9 cellular contexts compared by ENCODE assay signal in the genomic region with DNA sequence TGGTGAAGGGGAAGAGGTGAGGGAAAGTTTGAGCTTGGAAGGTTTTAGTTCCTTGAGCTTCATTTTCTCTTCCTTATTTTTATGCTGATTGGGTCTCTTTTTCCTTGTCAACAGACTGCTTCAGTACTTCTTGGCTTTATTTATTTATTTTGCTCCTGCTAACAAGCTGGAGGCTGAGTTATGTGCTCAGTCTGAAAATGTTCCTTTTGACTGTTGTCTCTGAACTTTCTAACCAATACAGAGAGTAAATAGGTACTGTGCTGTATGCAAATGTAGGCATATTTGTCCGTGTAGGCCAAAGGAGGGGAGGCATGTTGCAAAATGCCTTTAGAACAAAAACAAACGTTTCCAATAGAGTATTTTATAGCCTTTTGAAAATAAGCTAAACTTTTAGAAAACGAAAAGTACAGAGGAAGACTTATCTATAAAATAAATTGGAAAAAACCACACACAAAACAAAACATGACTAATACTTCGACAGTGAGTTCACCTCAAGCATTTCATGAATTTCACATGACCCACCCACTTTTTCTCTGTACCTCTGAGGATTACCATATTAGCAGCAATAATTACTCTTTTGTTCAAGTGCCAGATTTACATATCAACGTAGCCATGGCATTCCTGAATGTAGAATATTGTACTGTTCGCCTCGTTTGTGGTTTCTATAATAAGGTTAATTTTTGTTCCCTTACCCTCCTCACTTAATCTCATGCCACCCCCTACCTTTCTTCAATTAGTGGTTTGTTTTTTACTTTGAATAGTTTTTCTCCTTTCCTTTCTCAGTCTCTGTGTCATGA. TPM values are rescaled to one million over a fixed set of nuclear protein-coding genes. Genes with fewer than 3 reads are reported as not detected.
A peak's percentile ranks its signal among the peaks of the same experiment; 100 is the strongest.
DNase-seq lines count a peak whose midpoint lies in the region; ATAC-seq lines count a peak whose summit lies in the region.
"Had no signal": no experiment of that assay in that cellular context is flagged by ENCODE, and none has a peak within 500 bp of the region (broad histone marks: within the 10 kb centered on the region; RNA-seq: fewer than 3 reads in every experiment).

No MANE protein-coding gene starts in this region.

- peak overlapping the region; percentile 72 for H3K27ac Mint-ChIP-seq in activated naive CD8-positive, alpha-beta T cell treated with anti-CD3 and anti-CD28 coated beads, Interleukin-2, amount 50 U/mL, for 24 hours

- H3K4me1 Mint-ChIP-seq in activated naive CD8-positive, alpha-beta T cell treated with anti-CD3 and anti-CD28 coated beads, Interleukin-2, amount 50 U/mL, for 24 hours: peaks cover 35% of the 10 kb centered on the region

- peak overlapping the region; percentile 15 for H3K4me3 Mint-ChIP-seq in activated naive CD8-positive, alpha-beta T cell treated with anti-CD3 and anti-CD28 coated beads, Interleukin-2, amount 50 U/mL, for 24 hours
- H3K4me3 Mint-ChIP-seq: IgD-negative memory B cell had no signal

- ATAC-seq in GM18858 (IDR thresholded peaks at IDR 0.05; ENCODE audit: unreplicated experiment) (peak; percentile 39), HG03039 (IDR thresholded peaks at IDR 0.05; ENCODE audit: unreplicated experiment) (peak; percentile 37), left ventricle myocardium superior (no peak)
- no peak for ATAC-seq in activated naive CD8-positive, alpha-beta T cell treated with anti-CD3 and anti-CD28 coated beads, Interleukin-2, amount 50 U/mL, for 24 hours

- DNase-seq in activated naive CD8-positive, alpha-beta T cell treated with anti-CD3 and anti-CD28 coated beads, Interleukin-2, amount 50 U/mL, for 24 hours: no peak
- DNase-seq in pons (ENCODE audit: low spot score) (peak; percentile 66), left ventricle myocardium superior (no peak), NAMALWA (ENCODE audit: low spot score) (no peak), HUDEP-2 (lab: John Stamatoyannopoulos, UW; ENCODE audit: unreplicated experiment in 76 of 76) (no peak)
- DNase-seq in effector CD4-positive, alpha-beta T cell: no peak

- H3K36me3 Mint-ChIP-seq in activated naive CD8-positive, alpha-beta T cell treated with anti-CD3 and anti-CD28 coated beads, Interleukin-2, amount 50 U/mL, for 24 hours (ENCODE audit: low read depth): no peaks in the 10 kb centered on the region
- H3K36me3 Mint-ChIP-seq: IgD-negative memory B cell had no signal

- H3K27me3 Mint-ChIP-seq in activated naive CD8-positive, alpha-beta T cell treated with anti-CD3 and anti-CD28 coated beads, Interleukin-2, amount 50 U/mL, for 24 hours: no peaks in the 10 kb centered on the region
- H3K27me3 Mint-ChIP-seq: IgD-negative memory B cell had no signal

- intact Hi-C loops in left ventricle myocardium superior (cut with micrococcal nuclease): no loop called here

- H3K9me3 Mint-ChIP-seq in activated naive CD8-positive, alpha-beta T cell treated with anti-CD3 and anti-CD28 coated beads, Interleukin-2, amount 50 U/mL, for 24 hours: no peaks in the 10 kb centered on the region
- H3K9me3 Mint-ChIP-seq: IgD-negative memory B cell had no signal

RNA-seq across cellular contexts. Expression of a gene that starts 4.7 kb away (rescaled TPM):
- 16.9 TPM for total RNA-seq in left ventricle myocardium superior

RNA-seq across cellular contexts. Expression of a gene that starts 44.3 kb away (rescaled TPM):
- total RNA-seq in left ventricle myocardium superior: 12.9 TPM

Comparison
In these comparisons a context has a peak if more than half of its experiments do, and no peak if none do; other contexts are left out.
1. ATAC-seq: peak in GM18858 (single experiment) and HG03039 (single experiment); none in activated naive CD8-positive, alpha-beta T cell treated with anti-CD3 and anti-CD28 coated beads, Interleukin-2, amount 50 U/mL, for 24 hours (single experiment) and left ventricle myocardium superior (single experiment).